ENCODE assay signal across 31 cellular contexts in the genomic region with DNA sequence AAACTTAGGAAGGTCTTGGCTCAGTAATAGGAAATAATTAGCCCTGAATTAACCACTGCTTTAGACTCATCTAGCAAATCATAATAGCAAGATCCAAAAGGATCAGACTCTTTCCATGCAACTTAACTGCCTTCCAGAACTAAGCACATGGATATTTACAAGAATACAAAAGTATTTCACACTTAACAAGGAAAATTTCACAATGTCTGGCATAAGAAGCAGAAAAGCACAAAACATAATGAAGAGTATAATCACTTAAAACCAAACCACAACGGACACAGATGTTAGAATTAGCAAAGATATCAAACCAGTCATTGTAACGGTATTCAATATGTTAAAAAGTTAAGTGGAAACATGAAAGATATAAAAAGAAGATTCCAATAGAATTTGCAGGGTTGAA. TPM values are rescaled to one million over a fixed set of nuclear protein-coding genes. Genes with fewer than 3 reads are reported as not detected.
"Had no signal": no experiment of that assay in that cellular context is flagged by ENCODE, and none has a peak within 500 bp of the region (broad histone marks: within the 10 kb centered on the region; RNA-seq: fewer than 3 reads in every experiment).

No MANE protein-coding gene starts in this region.

- H3K4me1 ChIP-seq: body of pancreas, gastrocnemius medialis, heart right ventricle had no signal

- H3K36me3 ChIP-seq: gastrocnemius medialis, heart right ventricle had no signal

- H3K4me2 ChIP-seq: hepatocyte had no signal

- H3K9me3 ChIP-seq: body of pancreas, gastrocnemius medialis, heart right ventricle had no signal

- H3K27me3 ChIP-seq: body of pancreas, foreskin keratinocyte, gastrocnemius medialis, heart right ventricle, hepatocyte had no signal

- H3K4me3 ChIP-seq: body of pancreas, gastrocnemius medialis, heart right ventricle, hepatocyte had no signal

- H3K27ac ChIP-seq: body of pancreas, foreskin keratinocyte, gastrocnemius medialis, heart right ventricle, hepatocyte, VCaP had no signal

- DNase-seq: activated CD4-positive, alpha-beta memory T cell treated with anti-CD3 and anti-CD28 coated beads, Interleukin-2, amount 10 ng/mL, durations not matched to agents 7 days and 5 days; activated CD4-positive, alpha-beta T cell treated with anti-CD3 and anti-CD28 coated beads for 1 hour; activated CD4-positive, alpha-beta T cell treated with anti-CD3 and anti-CD28 coated beads for 4 hours; activated CD4-positive, alpha-beta T cell treated with anti-CD3 and anti-CD28 coated beads, Interleukin-2, amount 10 ng/mL, durations not matched to agents 7 days and 5 days; activated CD4-positive, alpha-beta T cell treated with anti-CD3 and anti-CD28 coated beads, Interleukin-2, amount 50 U/mL, for 4 hours; activated CD8-positive, alpha-beta memory T cell treated with anti-CD3 and anti-CD28 coated beads, Interleukin-2, amount 50 U/mL, for 48 hours; activated gamma-delta T cell; activated naive CD4-positive, alpha-beta T cell; activated naive CD4-positive, alpha-beta T cell treated with anti-CD3 and anti-CD28 coated beads, Interleukin-2, amount 10 ng/mL, durations not matched to agents 7 days and 5 days; activated naive CD8-positive, alpha-beta T cell treated with anti-CD3 and anti-CD28 coated beads, Interleukin-2, amount 10 ng/mL, durations not matched to agents 7 days and 5 days; activated T-cell treated with anti-CD3 and anti-CD28 coated beads for 4 hours; activated T-cell treated with anti-CD3 and anti-CD28 coated beads, Interleukin-2, amount 50 U/mL, for 24 hours; activated T-cell treated with anti-CD3 and anti-CD28 coated beads, Interleukin-2, amount 50 U/mL, for 72 hours; amniotic stem cell; anterior cingulate cortex; body of pancreas; caudate nucleus; effector CD8-positive, alpha-beta T cell; foreskin keratinocyte; gastrocnemius medialis; heart right ventricle; T-helper 2 cell had no signal

- H3K79me2 ChIP-seq: hepatocyte had no signal

- FAIRE-seq: colon, TTC549 had no signal

- H2AFZ ChIP-seq: hepatocyte had no signal

RNA-seq across cellular contexts. Expression of a gene that starts 51.5 kb away (rescaled TPM):
- total RNA-seq: activated CD4-positive, alpha-beta memory T cell treated with anti-CD3 and anti-CD28 coated beads, Interleukin-2, amount 10 ng/mL, durations not matched to agents 7 days and 5 days; activated CD4-positive, alpha-beta T cell treated with anti-CD3 and anti-CD28 coated beads, Interleukin-2, amount 10 ng/mL, durations not matched to agents 7 days and 5 days; activated naive CD4-positive, alpha-beta T cell treated with anti-CD3 and anti-CD28 coated beads, Interleukin-2, amount 50 U/mL, for 72 hours; activated naive CD8-positive, alpha-beta T cell treated with anti-CD3 and anti-CD28 coated beads, Interleukin-2, amount 10 ng/mL, durations not matched to agents 7 days and 5 days; activated T-cell treated with anti-CD3 and anti-CD28 coated beads, Interleukin-2, amount 50 U/mL, for 72 hours; body of pancreas; chondrocyte; dermis microvascular lymphatic vessel endothelial cell; epithelial cell of proximal tubule; foreskin keratinocyte; T-helper 1 cell treated with Interleukin-12 subunit alpha and Interleukin-12 subunit beta and Interleukin-4 antibody, amounts not matched to agents 30 ng/mL and 1 ng/mL, for 36 hours had no signal
- polyA plus RNA-seq: foreskin keratinocyte had no signal
